16 cellular contexts compared by ENCODE assay signal in genomic region chr4:139278450-139278849, GRCh38. TPM values are rescaled to one million over a fixed set of nuclear protein-coding genes. Genes with fewer than 3 reads are reported as not detected.
DNase-seq lines count a peak whose midpoint lies in the region; ATAC-seq and TF ChIP-seq lines count a peak whose summit lies in the region.
"Had no signal": no experiment of that assay in that cellular context is flagged by ENCODE, and none has a peak within 500 bp of the region (broad histone marks: within the 10 kb centered on the region; RNA-seq: fewer than 3 reads in every experiment).

No MANE protein-coding gene starts in this region.

- H3K27me3 Mint-ChIP-seq in activated T-helper 2 cell treated with anti-CD3 and anti-CD28 coated beads, Interferon-gamma antibody, Interleukin-2, Interleukin-4, amounts not matched to agents 10 μg/mL and 5 μg/mL and 100 μg/mL, durations not matched to agents 14 hours and 24 hours and 36 hours (ENCODE audit: low read depth) = peaks cover 65% of the 10 kb centered on the region
- peaks cover 2% of the 10 kb centered on the region for H3K27me3 Mint-ChIP-seq in chondrocyte (ENCODE audit: low read depth)
- H3K27me3 Mint-ChIP-seq in T-helper 2 cell treated with Interferon-gamma antibody and Interleukin-4, amounts not matched to agents 5 μg/mL and 100 μg/mL, for 36 hours (ENCODE audit: low read depth) = peaks cover 71% of the 10 kb centered on the region

- intact Hi-C loops in heart left ventricle (cut with DNase I) (no loop called here), testis (cut with DNase I; ENCODE audit: low total_unique reads) (no loop called here)
- intact Hi-C loops in activated T-helper 2 cell treated with anti-CD3 and anti-CD28 coated beads, Interferon-gamma antibody, Interleukin-2, Interleukin-4, amounts not matched to agents 10 μg/mL and 5 μg/mL and 100 μg/mL, durations not matched to agents 14 hours and 24 hours and 36 hours (cut with micrococcal nuclease) = no loop called here

- peaks cover under 1% of the 10 kb centered on the region for H3K9me3 Mint-ChIP-seq in activated T-helper 2 cell treated with anti-CD3 and anti-CD28 coated beads, Interferon-gamma antibody, Interleukin-2, Interleukin-4, amounts not matched to agents 10 μg/mL and 5 μg/mL and 100 μg/mL, durations not matched to agents 14 hours and 24 hours and 36 hours
- H3K9me3 Mint-ChIP-seq in chondrocyte (ENCODE audit: low read depth) = no peaks in the 10 kb centered on the region
- no peaks in the 10 kb centered on the region for H3K9me3 Mint-ChIP-seq in T-helper 2 cell treated with Interferon-gamma antibody and Interleukin-4, amounts not matched to agents 5 μg/mL and 100 μg/mL, for 36 hours

- TF ChIP-seq POLR2A in heart left ventricle (IDR thresholded peaks at IDR 0.05) = no peak
- TF ChIP-seq POLR2A in testis (IDR thresholded peaks at IDR 0.05) = no peak

- H3K36me3 ChIP-seq in heart left ventricle (no peaks in the 10 kb centered on the region), right atrium auricular region (no peaks in the 10 kb centered on the region), iPS-20b (ENCODE audit: insufficient read depth, low read depth, low read length) (no peaks in the 10 kb centered on the region), testis (ENCODE audit: low read depth, missing control alignments) (no peaks in the 10 kb centered on the region)

- H3K36me3 Mint-ChIP-seq in activated T-helper 2 cell treated with anti-CD3 and anti-CD28 coated beads, Interferon-gamma antibody, Interleukin-2, Interleukin-4, amounts not matched to agents 10 μg/mL and 5 μg/mL and 100 μg/mL, durations not matched to agents 14 hours and 24 hours and 36 hours (ENCODE audit: low read depth) = peaks cover 4% of the 10 kb centered on the region
- H3K36me3 Mint-ChIP-seq in chondrocyte (ENCODE audit: low read depth) = no peaks in the 10 kb centered on the region
- H3K36me3 Mint-ChIP-seq in T-helper 2 cell treated with Interferon-gamma antibody and Interleukin-4, amounts not matched to agents 5 μg/mL and 100 μg/mL, for 36 hours (ENCODE audit: low read depth) = no peaks in the 10 kb centered on the region

- ATAC-seq in heart left ventricle (no peak), GM21423 (IDR thresholded peaks at IDR 0.05; ENCODE audit: unreplicated experiment) (no peak)
- ATAC-seq: K562 had no signal

- H3K27ac ChIP-seq in heart left ventricle (no peak overlapping the region), right atrium auricular region (no peak overlapping the region), iPS-20b (ENCODE audit: low read length) (no peak overlapping the region), testis (peak overlapping the region in 1 of 2 donors; percentile 67)

- peaks cover 0 to 44% (median 10%) of the 10 kb centered on the region in 9 donors for H3K27me3 ChIP-seq in heart left ventricle
- no peaks in the 10 kb centered on the region for H3K27me3 ChIP-seq in right atrium auricular region
- peaks cover 56% of the 10 kb centered on the region for H3K27me3 ChIP-seq in iPS-20b (ENCODE audit: insufficient read depth, low read length)
- H3K27me3 ChIP-seq in testis = no peaks in the 10 kb centered on the region

- H3K9ac ChIP-seq in iPS-20b (ENCODE audit: low read depth, low read length) = no peak overlapping the region

- H3K4me3 ChIP-seq in heart left ventricle (peak overlapping the region in 10 of 12 donors; percentile 31 to 63 (median 56)), right atrium auricular region (peak overlapping the region in 1 of 2 donors; percentile 63), iPS-20b (ENCODE audit: low read length) (peak overlapping the region; percentile 76; the same call in 1 of the 2 replicates), testis (peak overlapping the region; percentile 49 to 60)
- H3K4me3 ChIP-seq: K562 had no signal

- H3K4me1 Mint-ChIP-seq in activated T-helper 2 cell treated with anti-CD3 and anti-CD28 coated beads, Interferon-gamma antibody, Interleukin-2, Interleukin-4, amounts not matched to agents 10 μg/mL and 5 μg/mL and 100 μg/mL, durations not matched to agents 14 hours and 24 hours and 36 hours (ENCODE audit: low read depth) = peaks cover 14% of the 10 kb centered on the region
- H3K4me1 Mint-ChIP-seq in chondrocyte (ENCODE audit: low read depth) = peaks cover 31% of the 10 kb centered on the region
- peaks cover 18% of the 10 kb centered on the region for H3K4me1 Mint-ChIP-seq in T-helper 2 cell treated with Interferon-gamma antibody and Interleukin-4, amounts not matched to agents 5 μg/mL and 100 μg/mL, for 36 hours (ENCODE audit: low read depth)

- H3K4me1 ChIP-seq in heart left ventricle = peaks cover 0 to 18% (median 6%) of the 10 kb centered on the region in 12 donors
- peaks cover 0 to 15% of the 10 kb centered on the region in 2 donors for H3K4me1 ChIP-seq in right atrium auricular region
- no peaks in the 10 kb centered on the region; the same call in 1 of the 2 replicates for H3K4me1 ChIP-seq in iPS-20b (ENCODE audit: insufficient read depth, low read length)
- H3K4me1 ChIP-seq in testis = peaks cover 3% of the 10 kb centered on the region

- DNase-seq in heart left ventricle (no peak), right atrium auricular region (ENCODE audit: low spot score) (no peak), testis (no peak), chondrocyte (ENCODE audit: low spot score) (no peak)
- no peak for DNase-seq in activated T-helper 2 cell treated with anti-CD3 and anti-CD28 coated beads, Interferon-gamma antibody, Interleukin-2, Interleukin-4, amounts not matched to agents 10 μg/mL and 5 μg/mL and 100 μg/mL, durations not matched to agents 14 hours and 24 hours and 36 hours (ENCODE audit: low spot score)
- DNase-seq in T-helper 2 cell treated with Interferon-gamma antibody and Interleukin-4, amounts not matched to agents 5 μg/mL and 100 μg/mL, for 36 hours (ENCODE audit: low spot score) = no peak
- DNase-seq: activated CD4-positive, alpha-beta T cell treated with anti-CD3 and anti-CD28 coated beads for 4 hours; activated gamma-delta T cell; cerebellar nuclear complex; DND-41; NCI-H1436; NCI-H446 treated with DMSO at 0.1 percent for 48 hours; trophoblast cell had no signal

- no peak for TF ChIP-seq CTCF in heart left ventricle (IDR thresholded peaks at IDR 0.05)
- no peak for TF ChIP-seq CTCF in right atrium auricular region (IDR thresholded peaks at IDR 0.05)
- no peak for TF ChIP-seq CTCF in testis (IDR thresholded peaks at IDR 0.05)
- no peak for TF ChIP-seq CTCF in chondrocyte (IDR thresholded peaks at IDR 0.05)

- WGBS in heart left ventricle, 4 donors = 72 to 85% (median 78%) methylated on average over 16 of the region's 16 CpGs
- 32 to 42% methylated on average over 16 of the region's 16 CpGs for WGBS in testis, 2 donors

- peak overlapping the region; percentile 72 for H3K4me3 Mint-ChIP-seq in activated T-helper 2 cell treated with anti-CD3 and anti-CD28 coated beads, Interferon-gamma antibody, Interleukin-2, Interleukin-4, amounts not matched to agents 10 μg/mL and 5 μg/mL and 100 μg/mL, durations not matched to agents 14 hours and 24 hours and 36 hours (ENCODE audit: low read depth)
- H3K4me3 Mint-ChIP-seq in chondrocyte (ENCODE audit: unreplicated experiment) = no peak overlapping the region
- H3K4me3 Mint-ChIP-seq in T-helper 2 cell treated with Interferon-gamma antibody and Interleukin-4, amounts not matched to agents 5 μg/mL and 100 μg/mL, for 36 hours = no peak overlapping the region

- H3K27ac Mint-ChIP-seq in activated T-helper 2 cell treated with anti-CD3 and anti-CD28 coated beads, Interferon-gamma antibody, Interleukin-2, Interleukin-4, amounts not matched to agents 10 μg/mL and 5 μg/mL and 100 μg/mL, durations not matched to agents 14 hours and 24 hours and 36 hours = no peak overlapping the region
- H3K27ac Mint-ChIP-seq in chondrocyte (ENCODE audit: unreplicated experiment) = no peak overlapping the region
- H3K27ac Mint-ChIP-seq in T-helper 2 cell treated with Interferon-gamma antibody and Interleukin-4, amounts not matched to agents 5 μg/mL and 100 μg/mL, for 36 hours = no peak overlapping the region

- H3K9me3 ChIP-seq in heart left ventricle (no peaks in the 10 kb centered on the region), right atrium auricular region (no peaks in the 10 kb centered on the region), iPS-20b (ENCODE audit: insufficient read depth, low read depth, low read length) (no peaks in the 10 kb centered on the region), testis (no peaks in the 10 kb centered on the region)

RNA-seq across cellular contexts. Expression of gene MGARP, which starts 1.6 kb away (rescaled TPM):
- total RNA-seq in heart left ventricle (1 to 10 TPM in 4 of 9 donors, under 1 TPM in 5; 0.48 to 7.8 (median 0.98) TPM), right atrium auricular region (1 to 10 TPM; 4.3 to 7.1 TPM), testis (1 to 10 TPM; 2.3 to 3.1 TPM), chondrocyte (2.6 to 3.5 TPM (median 3.4 TPM) in 3 replicates)
- polyA plus RNA-seq in heart left ventricle (1 to 10 TPM in 1 of 2 donors, under 1 TPM in 1; 0.83 to 1.6 TPM), testis (ENCODE audit: insufficient read depth, low read depth, low replicate concordance) (10.9 TPM)
- total RNA-seq in activated T-helper 2 cell treated with anti-CD3 and anti-CD28 coated beads, Interferon-gamma antibody, Interleukin-2, Interleukin-4, amounts not matched to agents 10 μg/mL and 5 μg/mL and 100 μg/mL, durations not matched to agents 14 hours and 24 hours and 36 hours = not detected in 2 replicates

RNA-seq across cellular contexts. Expression of gene NAA15, which starts 22.9 kb away (rescaled TPM):
- total RNA-seq in heart left ventricle (10 to 100 TPM; 18.6 to 50.8 (median 33.0) TPM), right atrium auricular region (10 to 100 TPM; 21.5 to 24.2 TPM), testis (10 to 100 TPM; 33.9 to 35.4 TPM), chondrocyte (35.3 to 44.1 TPM (median 35.5 TPM) in 3 replicates)
- polyA plus RNA-seq in heart left ventricle (10 to 100 TPM in 1 of 2 donors, 1 to 10 TPM in 1; 8.7 to 26.1 TPM), testis (ENCODE audit: insufficient read depth, low read depth, low replicate concordance) (16.8 TPM)
- 86.7 and 97.4 TPM in 2 replicates for total RNA-seq in activated T-helper 2 cell treated with anti-CD3 and anti-CD28 coated beads, Interferon-gamma antibody, Interleukin-2, Interleukin-4, amounts not matched to agents 10 μg/mL and 5 μg/mL and 100 μg/mL, durations not matched to agents 14 hours and 24 hours and 36 hours

RNA-seq across cellular contexts. Expression of gene NDUFC1, which starts 23.8 kb away (rescaled TPM):
- total RNA-seq in heart left ventricle (100 to 1,000 TPM in 8 of 9 donors, 10 to 100 TPM in 1; 85.0 to 221 (median 178) TPM), right atrium auricular region (100 to 1,000 TPM in 1 of 2 donors, 10 to 100 TPM in 1; 96.1 to 118 TPM), testis (100 to 1,000 TPM; 121 to 127 TPM), chondrocyte (37.5 to 50.2 TPM (median 43.0 TPM) in 3 replicates)
- polyA plus RNA-seq in heart left ventricle (100 to 1,000 TPM; 168 to 376 TPM), testis (ENCODE audit: insufficient read depth, low read depth, low replicate concordance) (201 TPM)
- total RNA-seq in activated T-helper 2 cell treated with anti-CD3 and anti-CD28 coated beads, Interferon-gamma antibody, Interleukin-2, Interleukin-4, amounts not matched to agents 10 μg/mL and 5 μg/mL and 100 μg/mL, durations not matched to agents 14 hours and 24 hours and 36 hours = 50.9 and 51.4 TPM in 2 replicates
